Comparison of ENCODE assay signal across 9 cellular contexts in genomic region chr2:233419626-233420431, GRCh38.
A peak's percentile ranks its signal among the peaks of the same experiment; 100 is the strongest.
DNase-seq lines count a peak whose midpoint lies in the region; ATAC-seq and TF ChIP-seq lines count a peak whose summit lies in the region.
"Had no signal": no experiment of that assay in that cellular context is flagged by ENCODE, and none has a peak within 500 bp of the region (broad histone marks: within the 10 kb centered on the region; RNA-seq: fewer than 3 reads in every experiment).

No MANE protein-coding gene starts in this region.

- DNase-seq in RWPE2 (ENCODE audit: low spot score) = no peak
- DNase-seq in effector CD4-positive, alpha-beta T cell = peak; percentile 21
- no peak for DNase-seq in smooth muscle cell (lab: John Stamatoyannopoulos, UW; ENCODE audit: unreplicated experiment)
- no peak for DNase-seq in COR-L47 (lab: John Stamatoyannopoulos, UW)
- no peak for DNase-seq in NOMO-1 treated with dmso at 0.1 percent for 144 hours (lab: John Stamatoyannopoulos, UW; ENCODE audit: unreplicated experiment)

- no peaks in the 10 kb centered on the region for H3K9me3 ChIP-seq in RWPE2 (ENCODE audit: severe bottlenecking)
- H3K9me3 ChIP-seq in smooth muscle cell (replicated peaks; ENCODE audit: low read depth) = no peaks in the 10 kb centered on the region

- H3K4me1 ChIP-seq in RWPE2 (ENCODE audit: insufficient read depth, poor library complexity, severe bottlenecking) (peaks cover 53% of the 10 kb centered on the region), smooth muscle cell (ENCODE audit: low read depth) (peaks cover 17% of the 10 kb centered on the region)

- H3K27ac ChIP-seq in RWPE2 (ENCODE audit: poor library complexity, severe bottlenecking) (peak overlapping the region; percentile 98), smooth muscle cell (ENCODE audit: low read depth) (peak overlapping the region; percentile 72)
- H3K27ac ChIP-seq: HL-60 had no signal

- H4K20me1 ChIP-seq in smooth muscle cell (ENCODE audit: low read depth) = no peaks in the 10 kb centered on the region

- H3K4me3 ChIP-seq in RWPE2 (ENCODE audit: severe bottlenecking) (no peak overlapping the region), smooth muscle cell (no peak overlapping the region)

- H3K36me3 ChIP-seq in RWPE2 (ENCODE audit: low read depth) (no peaks in the 10 kb centered on the region), smooth muscle cell (ENCODE audit: low read depth) (no peaks in the 10 kb centered on the region)

- H3K4me2 ChIP-seq in smooth muscle cell = peak overlapping the region; percentile 64

- ATAC-seq in GM19395 (IDR thresholded peaks at IDR 0.05; ENCODE audit: unreplicated experiment) = peak; percentile 24
- ATAC-seq in RWPE2 (ENCODE audit: low read depth) = no peak
- no peak for ATAC-seq in HG02970 (IDR thresholded peaks at IDR 0.05; ENCODE audit: low FRiP score, unreplicated experiment)
- ATAC-seq in GM18858 (IDR thresholded peaks at IDR 0.05; ENCODE audit: unreplicated experiment) = no peak

- H3K27me3 ChIP-seq in RWPE2 (ENCODE audit: insufficient read depth, poor library complexity, severe bottlenecking) = no peaks in the 10 kb centered on the region
- no peaks in the 10 kb centered on the region for H3K27me3 ChIP-seq in smooth muscle cell (ENCODE audit: low read depth)

- WGBS in smooth muscle cell (ENCODE audit: low lambda C conversion rate) = 52% methylated on average over 10 of the region's 10 CpGs

- peaks cover 7% of the 10 kb centered on the region for H3F3A ChIP-seq in smooth muscle cell (ENCODE audit: low read depth)

- H3K9ac ChIP-seq in smooth muscle cell (ENCODE audit: low read depth) = peak overlapping the region; percentile 37

- H2AFZ ChIP-seq in smooth muscle cell (ENCODE audit: low read depth) = no peak overlapping the region

- no peak for TF ChIP-seq CTCF in RWPE2 (IDR thresholded peaks at IDR 0.05; ENCODE audit: poor library complexity, severe bottlenecking)
- TF ChIP-seq CTCF in smooth muscle cell (IDR thresholded peaks at IDR 0.05; ENCODE audit: borderline replicate concordance, insufficient read depth, poor library complexity, severe bottlenecking) = no peak

- H3K79me2 ChIP-seq in smooth muscle cell (ENCODE audit: low read depth) = peaks cover 66% of the 10 kb centered on the region
